ENCODE assay signal across 10 cellular contexts in genomic region chr1:28313710-28314510, GRCh38. TPM values are rescaled to one million over a fixed set of nuclear protein-coding genes. Genes with fewer than 3 reads are reported as not detected.
A peak's percentile ranks its signal among the peaks of the same experiment; 100 is the strongest.
DNase-seq lines count a peak whose midpoint lies in the region; ATAC-seq and TF ChIP-seq lines count a peak whose summit lies in the region.
"Had no signal": no experiment of that assay in that cellular context is flagged by ENCODE, and none has a peak within 500 bp of the region (broad histone marks: within the 10 kb centered on the region; RNA-seq: fewer than 3 reads in every experiment).

No MANE protein-coding gene starts in this region.

- no peak for TF ChIP-seq POLR2A in GM18505 (IDR thresholded peaks at IDR 0.05; ENCODE audit: borderline replicate concordance, extremely low read depth, insufficient read depth, insufficient read length)

- intact Hi-C loops in Right ventricle myocardium inferior (cut with DNase I) (no loop called here), left ventricle myocardium inferior (cut with micrococcal nuclease) (no loop called here), left colon (cut with DNase I, micrococcal nuclease) (no loop called here)

- H3K27me3 ChIP-seq in left ventricle myocardium inferior (ENCODE audit: low read depth) (peaks cover 10% of the 10 kb centered on the region), brain microvascular endothelial cell (replicated peaks) (no peaks in the 10 kb centered on the region)

- no peak overlapping the region for H3K4me3 ChIP-seq in left ventricle myocardium inferior
- H3K4me3 ChIP-seq in brain microvascular endothelial cell (ENCODE audit: low read depth, low read length) = no peak overlapping the region
- H3K4me3 ChIP-seq: tibial artery had no signal

- H3K27ac ChIP-seq in left ventricle myocardium inferior (replicated peaks) = no peak overlapping the region
- H3K27ac ChIP-seq in brain microvascular endothelial cell = no peak overlapping the region
- H3K27ac ChIP-seq: tibial artery had no signal

- peak; percentile 77 for DNase-seq in Right ventricle myocardium inferior (ENCODE audit: missing footprints)
- DNase-seq in left ventricle myocardium inferior = no peak
- DNase-seq in brain microvascular endothelial cell = peak; percentile 63
- peak in 1 of 2 donors; percentile 56 for DNase-seq in left colon
- DNase-seq in DMS114 treated with DMSO at 0.1 percent for 48 hours (lab: John Stamatoyannopoulos, UW; ENCODE audit: unreplicated experiment) = no peak
- no peak for DNase-seq in stimulated activated CD4-positive, alpha-beta T cell treated with anti-CD3 and anti-CD28 coated beads, Interleukin-1b, Interleukin-23, amount 100 ng/mL, for 48 hours
- no peak for DNase-seq in NCI-H748 treated with DMSO at 0.1 percent for 48 hours (lab: John Stamatoyannopoulos, UW)
- DNase-seq: NCI-H1930 had no signal

- H3K4me1 ChIP-seq in left ventricle myocardium inferior = no peaks in the 10 kb centered on the region
- H3K4me1 ChIP-seq: tibial artery had no signal

- H3K36me3 ChIP-seq in left ventricle myocardium inferior = no peaks in the 10 kb centered on the region
- no peaks in the 10 kb centered on the region for H3K36me3 ChIP-seq in brain microvascular endothelial cell (replicated peaks)
- H3K36me3 ChIP-seq: tibial artery had no signal

- H3K9me3 ChIP-seq in left ventricle myocardium inferior (replicated peaks) = no peaks in the 10 kb centered on the region
- H3K9me3 ChIP-seq: tibial artery had no signal

- in situ Hi-C loops in brain microvascular endothelial cell (cut with HindIII; ENCODE audit: low pct_ligation_motif_present, low sequenced_read_pairs) = no loop called here

- ATAC-seq in Right ventricle myocardium inferior (no peak), left colon (peak; percentile 79), GM18505 (IDR thresholded peaks at IDR 0.05; ENCODE audit: unreplicated experiment) (no peak)

- TF ChIP-seq CTCF in left ventricle myocardium inferior (IDR thresholded peaks at IDR 0.05; ENCODE audit: borderline replicate concordance) = no peak
- TF ChIP-seq CTCF in brain microvascular endothelial cell (IDR thresholded peaks at IDR 0.05; ENCODE audit: low read depth, low read length, missing control alignments) = no peak

RNA-seq across cellular contexts. Expression of gene MED18, which starts 14.9 kb away (rescaled TPM):
- total RNA-seq in Right ventricle myocardium inferior (10.6 TPM), left ventricle myocardium inferior (10.8 TPM), left colon (10 to 100 TPM; 29.1 to 31.6 TPM)

RNA-seq across cellular contexts. Expression of gene SESN2, which starts 54.6 kb away (rescaled TPM):
- 2.9 TPM for total RNA-seq in Right ventricle myocardium inferior
- 3.0 TPM for total RNA-seq in left ventricle myocardium inferior
- total RNA-seq in left colon = 10 to 100 TPM; 34.7 to 40.3 TPM

RNA-seq across cellular contexts. Expression of gene PHACTR4, which starts 55.6 kb away (rescaled TPM):
- total RNA-seq in Right ventricle myocardium inferior (18.1 TPM), left ventricle myocardium inferior (13.6 TPM), left colon (10 to 100 TPM; 46.7 to 61.8 TPM)

Comparison
In these comparisons a context has a peak if more than half of its experiments do, and no peak if none do; other contexts are left out.
1. DNase-seq: peak in Right ventricle myocardium inferior (single experiment) and brain microvascular endothelial cell (single experiment); none in left ventricle myocardium inferior (single experiment), DMS114 treated with DMSO at 0.1 percent for 48 hours (single experiment), stimulated activated CD4-positive, alpha-beta T cell treated with anti-CD3 and anti-CD28 coated beads, Interleukin-1b, Interleukin-23, amount 100 ng/mL, for 48 hours (single experiment) and NCI-H748 treated with DMSO at 0.1 percent for 48 hours (single experiment).